8 cellular contexts compared by ENCODE assay signal in genomic region chr19:11089254-11090013, GRCh38. TPM values are rescaled to one million over a fixed set of nuclear protein-coding genes. Genes with fewer than 3 reads are reported as not detected.
DNase-seq lines count a peak whose midpoint lies in the region; ATAC-seq, FAIRE-seq and TF ChIP-seq lines count a peak whose summit lies in the region.

Gene LDLR, plus strand, starts transcription at chr19:11089463. Its CDS starts 86 bp downstream, at chr19:11089549.

- H3K4me2 ChIP-seq in A549 = peak within 1 kb of the TSS; percentile 76

- FAIRE-seq in A549 (lab: Jason Lieb, UNC) = no peak

- TF ChIP-seq CTCF in A549 (IDR thresholded peaks at IDR 0.05) (no peak), left ventricle myocardium inferior (IDR thresholded peaks at IDR 0.05; ENCODE audit: borderline replicate concordance) (no peak), upper lobe of left lung (IDR thresholded peaks at IDR 0.05) (peak in 1 of 6 experiments; percentile 5)

- POLR2A ChIA-PET in A549 (lab: Yijun Ruan, JAX) = interaction anchor here (0.6 to 1.0 kb wide), 3 partner anchors 10 to 599 kb away, joined by 3 to 6 read pairs (median 3); no protein-coding TSS in a partner anchor

- TF ChIP-seq RAD21 in A549 (conservative IDR thresholded peaks at IDR 0.05 in 1 of 2, IDR thresholded peaks at IDR 0.05 in 1 of 2) = no peak

- ATAC-seq in A549 = peak; percentile 76 to 84
- ATAC-seq in upper lobe of left lung (ENCODE audit: low FRiP score in 2 of 2) = peak; percentile 65 to 82

- H3K27ac Mint-ChIP-seq in T-helper 2 cell treated with Interferon-gamma antibody and Interleukin-4, amounts not matched to agents 5 μg/mL and 100 μg/mL, for 36 hours = peak within 1 kb of the TSS; percentile 99

- H3K27ac ChIP-seq in A549 = peak within 1 kb of the TSS; percentile 87 to 97
- peak within 1 kb of the TSS; percentile 95 for H3K27ac ChIP-seq in left ventricle myocardium inferior (replicated peaks)
- H3K27ac ChIP-seq in upper lobe of left lung = peak within 1 kb of the TSS; percentile 92 to 100 (median 98)

- CTCF ChIA-PET in A549 (lab: Yijun Ruan, JAX) = interaction anchor here (0.9 to 1.4 kb wide), 3 partner anchors 37 to 153 kb away, joined by 3 to 5 read pairs (median 4); no protein-coding TSS in a partner anchor

- peak within 1 kb of the TSS; percentile 98 for H3K4me3 Mint-ChIP-seq in T-helper 2 cell treated with Interferon-gamma antibody and Interleukin-4, amounts not matched to agents 5 μg/mL and 100 μg/mL, for 36 hours

- H3K4me3 ChIP-seq in A549 (peak within 1 kb of the TSS; percentile 79), left ventricle myocardium inferior (peak within 1 kb of the TSS; percentile 74), upper lobe of left lung (peak within 1 kb of the TSS; percentile 60 to 83 (median 68))

- peaks cover 29% of the 10 kb centered on the region for H3K4me1 Mint-ChIP-seq in T-helper 2 cell treated with Interferon-gamma antibody and Interleukin-4, amounts not matched to agents 5 μg/mL and 100 μg/mL, for 36 hours (ENCODE audit: low read depth)

- peaks cover 3% of the 10 kb centered on the region for H3K36me3 ChIP-seq in left ventricle myocardium inferior
- H3K36me3 ChIP-seq in upper lobe of left lung = peaks cover 0 to 11% (median 7%) of the 10 kb centered on the region in 4 donors

- no peaks in the 10 kb centered on the region for H3K27me3 ChIP-seq in left ventricle myocardium inferior (ENCODE audit: low read depth)
- H3K27me3 ChIP-seq in upper lobe of left lung = no peaks in the 10 kb centered on the region

- H3K4me1 ChIP-seq in A549 (peaks cover 52% of the 10 kb centered on the region), left ventricle myocardium inferior (peaks cover 81% of the 10 kb centered on the region), upper lobe of left lung (peaks cover 58 to 71% (median 59%) of the 10 kb centered on the region in 4 donors)

- peak; percentile 77 to 94 for DNase-seq in A549 (ENCODE audit: low read depth in 1 of 2, low spot score in 1 of 2)
- peak; percentile 21 to 37 for DNase-seq in NCI-H187 (lab: John Stamatoyannopoulos, UW)
- peak; percentile 89 for DNase-seq in T-helper 2 cell treated with Interferon-gamma antibody and Interleukin-4, amounts not matched to agents 5 μg/mL and 100 μg/mL, for 36 hours (ENCODE audit: low spot score)
- peak in 51 of 56 donors; percentile 14 to 85 (median 62) for DNase-seq in amygdala (lab: John Stamatoyannopoulos, UW)
- peak; percentile 76 for DNase-seq in left ventricle myocardium inferior
- DNase-seq in posterior cingulate gyrus = peak; percentile 46 to 93 (median 64)
- DNase-seq in upper lobe of left lung = peak; percentile 91 to 92

- 0% methylated on average over 27 of the region's 43 CpGs for WGBS in A549 (ENCODE audit: missing lambda C conversion rate)
- 0 to 3% methylated on average over 18 to 42 of the region's 43 CpGs for WGBS in upper lobe of left lung, 2 donors

- TF ChIP-seq POLR2A in A549 (IDR thresholded peaks at IDR 0.05; ENCODE audit: low read length) = peak; percentile 73
- peak; percentile 94 for TF ChIP-seq POLR2A in GM19193 (IDR thresholded peaks at IDR 0.05; ENCODE audit: extremely low read depth, insufficient read depth, insufficient read length)
- peak; percentile 58 to 97 (median 94) for TF ChIP-seq POLR2A in upper lobe of left lung (IDR thresholded peaks at IDR 0.05)

- no peaks in the 10 kb centered on the region for H3K9me3 ChIP-seq in A549
- H3K9me3 ChIP-seq in left ventricle myocardium inferior (replicated peaks) = no peaks in the 10 kb centered on the region
- no peaks in the 10 kb centered on the region for H3K9me3 ChIP-seq in upper lobe of left lung

- no peaks in the 10 kb centered on the region for H3K9me3 Mint-ChIP-seq in T-helper 2 cell treated with Interferon-gamma antibody and Interleukin-4, amounts not matched to agents 5 μg/mL and 100 μg/mL, for 36 hours

- H3K27me3 Mint-ChIP-seq in T-helper 2 cell treated with Interferon-gamma antibody and Interleukin-4, amounts not matched to agents 5 μg/mL and 100 μg/mL, for 36 hours (ENCODE audit: low read depth) = no peaks in the 10 kb centered on the region

- intact Hi-C loops in left ventricle myocardium inferior (cut with micrococcal nuclease) = loop anchor here (10.0 kb wide), 1 partner anchor 55 kb away; no protein-coding TSS in a partner anchor
- intact Hi-C loops in posterior cingulate gyrus (cut with DNase I) = loop anchor here (5.0 kb wide), 1 partner anchor 52 kb away; no protein-coding TSS in a partner anchor

- TF ChIP-seq EP300 in A549 (IDR thresholded peaks at IDR 0.05) (no peak), upper lobe of left lung (IDR thresholded peaks at IDR 0.05) (peak; percentile 94 to 99 (median 95))

- peaks cover 34% of the 10 kb centered on the region for H3K36me3 Mint-ChIP-seq in T-helper 2 cell treated with Interferon-gamma antibody and Interleukin-4, amounts not matched to agents 5 μg/mL and 100 μg/mL, for 36 hours (ENCODE audit: low read depth)

TF ChIP-seq in A549, 52 proteins besides CTCF, POLR2A, EP300 and RAD21:
- TF ChIP-seq GATA3 (IDR thresholded peaks at IDR 0.05; ENCODE audit: borderline replicate concordance) = no peak
- TF ChIP-seq SREBF2 (IDR thresholded peaks at IDR 0.05) = no peak
- no peak for TF ChIP-seq FOSL2 (IDR thresholded peaks at IDR 0.05)
- TF ChIP-seq FOSL2 (CRISPR knock-in tag; IDR thresholded peaks at IDR 0.05) = 0 out of 2 replicates have a peak, but pooled peaks have one; percentile 10
- peak; percentile 49; the same call in 1 of the 2 replicates for TF ChIP-seq MAX (IDR thresholded peaks at IDR 0.05)
- TF ChIP-seq CEBPB (IDR thresholded peaks at IDR 0.05) = peak in 1 of 2 experiments; percentile 45; a peak in 2 of 4 replicates
- TF ChIP-seq PHF8 (IDR thresholded peaks at IDR 0.05; ENCODE audit: borderline replicate concordance, low read depth) = peak; percentile 49; the same call in 1 of the 2 replicates
- TF ChIP-seq TFCP2L1 (CRISPR knock-in tag; IDR thresholded peaks at IDR 0.05) = no peak
- no peak for TF ChIP-seq BHLHE40 (IDR thresholded peaks at IDR 0.05; ENCODE audit: low read depth, low read length)
- no peak for TF ChIP-seq NFE2L2 (conservative IDR thresholded peaks at IDR 0.05; ENCODE audit: low read length)
- TF ChIP-seq NR3C1 (IDR thresholded peaks at IDR 0.05) = no peak
- TF ChIP-seq HOXB13 (CRISPR knock-in tag; IDR thresholded peaks at IDR 0.05; ENCODE audit: low read depth) = no peak
- no peak for TF ChIP-seq ZSCAN20 (CRISPR knock-in tag; IDR thresholded peaks at IDR 0.05)
- TF ChIP-seq ATOH8 (CRISPR knock-in tag; IDR thresholded peaks at IDR 0.05; ENCODE audit: low read depth) = no peak
- no peak for TF ChIP-seq MYC (IDR thresholded peaks at IDR 0.05; ENCODE audit: borderline replicate concordance, low read length)
- no peak for TF ChIP-seq POLR2AphosphoS2 (conservative IDR thresholded peaks at IDR 0.05; ENCODE audit: low read length)
- TF ChIP-seq CHD4 (IDR thresholded peaks at IDR 0.05; ENCODE audit: borderline replicate concordance) = no peak

RNA-seq across cellular contexts. Expression of gene LDLR, which starts in this region (rescaled TPM):
- polyA plus RNA-seq in A549 (2011; rRNA removed) (29.2 and 37.0 TPM in 2 replicates), A549 (2017; fragmentation: RNase III; extraction: RNeasy Plus Mini Kit Qiagen cat#74134 plus additional on column Dnase treatment) (35.6 to 55.8 TPM (median 50.8 TPM) in 3 replicates)
- polyA plus RNA-seq in A549 (2012; cell fraction: cytosol; rRNA removed) = 38.2 and 41.8 TPM in 2 replicates
- polyA plus RNA-seq in A549 (2012; cell fraction: nucleus; rRNA removed) = 78.5 and 82.0 TPM in 2 replicates
- 37.2 and 50.2 TPM in 2 replicates for polyA minus RNA-seq in A549 (2011; rRNA and poly(A)+ RNA removed)
- total RNA-seq in left ventricle myocardium inferior (8.2 TPM), upper lobe of left lung (100 to 1,000 TPM; 204 to 493 (median 234) TPM)

Comparison
In these comparisons a context has a peak if more than half of its experiments do, and no peak if none do; other contexts are left out.
1. Peak in every context shown above with its lines: DNase-seq, ATAC-seq, H3K4me3 ChIP-seq and H3K27ac ChIP-seq.
2. RNA of gene LDLR (total RNA-seq): 204 to 493 TPM in upper lobe of left lung; 8.2 TPM in left ventricle myocardium inferior (single experiment); every median in the first group is over 10 times any median in the second.
3. DNase-seq: peak in every context shown above with its lines; median percentile 92 in upper lobe of left lung; 89 in T-helper 2 cell treated with Interferon-gamma antibody and Interleukin-4, amounts not matched to agents 5 μg/mL and 100 μg/mL, for 36 hours; 86 in A549; 76 in left ventricle myocardium inferior; 64 in posterior cingulate gyrus; 62 in amygdala; 29 in NCI-H187.